In genomic region chr21:34046917-34047316, GRCh38 we compare ENCODE assay signal across 1 cellular context.
TF ChIP-seq lines count a peak whose summit lies in the region.

No MANE protein-coding gene starts in this region.

TF ChIP-seq in GM12878, 131 proteins besides CTCF, POLR2A, EP300 and RAD21:
- TF ChIP-seq ZNF384 (IDR thresholded peaks at IDR 0.05; ENCODE audit: borderline replicate concordance, low read depth, low read length), result peak; percentile 68
- no peak for TF ChIP-seq ZNF622 (IDR thresholded peaks at IDR 0.05)
- TF ChIP-seq IKZF1 (conservative IDR thresholded peaks at IDR 0.05), result peak; percentile 32
- no peak for TF ChIP-seq NRF1 (conservative IDR thresholded peaks at IDR 0.05; ENCODE audit: low read depth, low read length)
- TF ChIP-seq ATF3 (IDR thresholded peaks at IDR 0.05; ENCODE audit: borderline replicate concordance, extremely low read depth, low read depth, low read length), result no peak
- no peak; the same call in 1 of the 2 replicates for TF ChIP-seq EED (IDR thresholded peaks at IDR 0.05; ENCODE audit: low read depth)
- TF ChIP-seq E2F8 (IDR thresholded peaks at IDR 0.05; ENCODE audit: low read depth, partially characterized antibody), result peak; percentile 36
- TF ChIP-seq RELA (IDR thresholded peaks at IDR 0.05; ENCODE audit: borderline replicate concordance, partially characterized antibody), result no peak
- TF ChIP-seq ZNF24 (IDR thresholded peaks at IDR 0.05), result no peak
- 0 out of 2 replicates have a peak, but pooled peaks have one; percentile 41 for TF ChIP-seq TBL1XR1 (IDR thresholded peaks at IDR 0.05; ENCODE audit: low read depth, low read length)
- peak; percentile 97 for TF ChIP-seq ATF7 (IDR thresholded peaks at IDR 0.05; ENCODE audit: low read depth)
- TF ChIP-seq, protein P1, sequence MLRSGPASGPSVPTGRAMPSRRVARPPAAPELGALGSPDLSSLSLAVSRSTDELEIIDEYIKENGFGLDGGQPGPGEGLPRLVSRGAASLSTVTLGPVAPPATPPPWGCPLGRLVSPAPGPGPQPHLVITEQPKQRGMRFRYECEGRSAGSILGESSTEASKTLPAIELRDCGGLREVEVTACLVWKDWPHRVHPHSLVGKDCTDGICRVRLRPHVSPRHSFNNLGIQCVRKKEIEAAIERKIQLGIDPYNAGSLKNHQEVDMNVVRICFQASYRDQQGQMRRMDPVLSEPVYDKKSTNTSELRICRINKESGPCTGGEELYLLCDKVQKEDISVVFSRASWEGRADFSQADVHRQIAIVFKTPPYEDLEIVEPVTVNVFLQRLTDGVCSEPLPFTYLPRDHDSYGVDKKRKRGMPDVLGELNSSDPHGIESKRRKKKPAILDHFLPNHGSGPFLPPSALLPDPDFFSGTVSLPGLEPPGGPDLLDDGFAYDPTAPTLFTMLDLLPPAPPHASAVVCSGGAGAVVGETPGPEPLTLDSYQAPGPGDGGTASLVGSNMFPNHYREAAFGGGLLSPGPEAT (IDR thresholded peaks at IDR 0.05; ENCODE audit: low read depth), result peak; percentile 51; the same call in 1 of the 2 replicates
- peak; percentile 57 for TF ChIP-seq CREM (IDR thresholded peaks at IDR 0.05; ENCODE audit: low read depth)
- TF ChIP-seq BCL11A (IDR thresholded peaks at IDR 0.05; ENCODE audit: low read depth, low read length), result peak; percentile 32; the same call in 1 of the 2 replicates
- no peak for TF ChIP-seq STAT1 (conservative IDR thresholded peaks at IDR 0.05)
- TF ChIP-seq JUNB (IDR thresholded peaks at IDR 0.05), result peak; percentile 79
- peak; percentile 72 for TF ChIP-seq MTA2 (IDR thresholded peaks at IDR 0.05; ENCODE audit: low read depth)
- TF ChIP-seq BMI1 (IDR thresholded peaks at IDR 0.05; ENCODE audit: borderline replicate concordance), result peak; percentile 39; the same call in 1 of the 2 replicates
- no peak for TF ChIP-seq ELK1 (IDR thresholded peaks at IDR 0.05; ENCODE audit: low read depth, low read length)
- TF ChIP-seq CEBPB (IDR thresholded peaks at IDR 0.05; ENCODE audit: borderline replicate concordance in 1 of 2, low read depth in 2 of 2, low read length in 2 of 2), result no peak
- no peak for TF ChIP-seq KLF5 (IDR thresholded peaks at IDR 0.05; ENCODE audit: partially characterized antibody)
- TF ChIP-seq, protein P2, sequence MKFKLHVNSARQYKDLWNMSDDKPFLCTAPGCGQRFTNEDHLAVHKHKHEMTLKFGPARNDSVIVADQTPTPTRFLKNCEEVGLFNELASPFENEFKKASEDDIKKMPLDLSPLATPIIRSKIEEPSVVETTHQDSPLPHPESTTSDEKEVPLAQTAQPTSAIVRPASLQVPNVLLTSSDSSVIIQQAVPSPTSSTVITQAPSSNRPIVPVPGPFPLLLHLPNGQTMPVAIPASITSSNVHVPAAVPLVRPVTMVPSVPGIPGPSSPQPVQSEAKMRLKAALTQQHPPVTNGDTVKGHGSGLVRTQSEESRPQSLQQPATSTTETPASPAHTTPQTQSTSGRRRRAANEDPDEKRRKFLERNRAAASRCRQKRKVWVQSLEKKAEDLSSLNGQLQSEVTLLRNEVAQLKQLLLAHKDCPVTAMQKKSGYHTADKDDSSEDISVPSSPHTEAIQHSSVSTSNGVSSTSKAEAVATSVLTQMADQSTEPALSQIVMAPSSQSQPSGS (IDR thresholded peaks at IDR 0.05; ENCODE audit: low read length), result peak; percentile 90
- TF ChIP-seq, protein P3, sequence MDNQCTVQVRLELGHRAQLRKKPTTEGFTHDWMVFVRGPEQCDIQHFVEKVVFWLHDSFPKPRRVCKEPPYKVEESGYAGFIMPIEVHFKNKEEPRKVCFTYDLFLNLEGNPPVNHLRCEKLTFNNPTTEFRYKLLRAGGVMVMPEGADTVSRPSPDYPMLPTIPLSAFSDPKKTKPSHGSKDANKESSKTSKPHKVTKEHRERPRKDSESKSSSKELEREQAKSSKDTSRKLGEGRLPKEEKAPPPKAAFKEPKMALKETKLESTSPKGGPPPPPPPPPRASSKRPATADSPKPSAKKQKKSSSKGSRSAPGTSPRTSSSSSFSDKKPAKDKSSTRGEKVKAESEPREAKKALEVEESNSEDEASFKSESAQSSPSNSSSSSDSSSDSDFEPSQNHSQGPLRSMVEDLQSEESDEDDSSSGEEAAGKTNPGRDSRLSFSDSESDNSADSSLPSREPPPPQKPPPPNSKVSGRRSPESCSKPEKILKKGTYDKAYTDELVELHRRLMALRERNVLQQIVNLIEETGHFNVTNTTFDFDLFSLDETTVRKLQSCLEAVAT (IDR thresholded peaks at IDR 0.05), result 0 out of 2 replicates have a peak, but pooled peaks have one; percentile 54
- TF ChIP-seq HSF1 (IDR thresholded peaks at IDR 0.05; ENCODE audit: low read depth, low read length), result no peak
- no peak for TF ChIP-seq YY1 (IDR thresholded peaks at IDR 0.05; ENCODE audit: low read depth, low read length)
- no peak for TF ChIP-seq HDAC6 (IDR thresholded peaks at IDR 0.05; ENCODE audit: unreplicated experiment)
- peak; percentile 51; the same call in 1 of the 2 replicates for TF ChIP-seq DPF2 (IDR thresholded peaks at IDR 0.05)
- 0 out of 2 replicates have a peak, but pooled peaks have one; percentile 28 for TF ChIP-seq SMARCA5 (IDR thresholded peaks at IDR 0.05)
- peak; percentile 58 to 65; a peak in 3 of 4 replicates for TF ChIP-seq IKZF2 (IDR thresholded peaks at IDR 0.05)
- TF ChIP-seq SKIL (IDR thresholded peaks at IDR 0.05; ENCODE audit: low read depth, poor library complexity, severe bottlenecking), result peak; percentile 73
- TF ChIP-seq MEF2B (IDR thresholded peaks at IDR 0.05; ENCODE audit: partially characterized antibody, poor library complexity, severe bottlenecking), result peak; percentile 89
- peak; percentile 74; the same call in 1 of the 2 replicates for TF ChIP-seq FOXM1 (IDR thresholded peaks at IDR 0.05; ENCODE audit: low read depth, low read length)
- 0 out of 2 replicates have a peak, but pooled peaks have one; percentile 33 for TF ChIP-seq NR2F1 (conservative IDR thresholded peaks at IDR 0.05)
- peak; percentile 27; the same call in 1 of the 2 replicates for TF ChIP-seq RUNX3 (IDR thresholded peaks at IDR 0.05; ENCODE audit: low read length)
- TF ChIP-seq ZSCAN29 (IDR thresholded peaks at IDR 0.05), result no peak
- peak; percentile 27; the same call in 1 of the 2 replicates for TF ChIP-seq GABPA (IDR thresholded peaks at IDR 0.05; ENCODE audit: low read depth)
- no peak for TF ChIP-seq ZNF274 (IDR thresholded peaks at IDR 0.05; ENCODE audit: insufficient read depth, insufficient read length)
- TF ChIP-seq ZNF217 (IDR thresholded peaks at IDR 0.05), result peak; percentile 85
- TF ChIP-seq NFYA (IDR thresholded peaks at IDR 0.05; ENCODE audit: borderline replicate concordance, low read depth, low read length), result no peak
- TF ChIP-seq NBN (IDR thresholded peaks at IDR 0.05), result peak; percentile 91
- 0 out of 2 replicates have a peak, but pooled peaks have one; percentile 33 for TF ChIP-seq RAD51 (IDR thresholded peaks at IDR 0.05)
- peak; percentile 9 for TF ChIP-seq SP1 (IDR thresholded peaks at IDR 0.05; ENCODE audit: low read depth, low read length)
- TF ChIP-seq MXI1 (IDR thresholded peaks at IDR 0.05; ENCODE audit: low read depth, low read length), result no peak
- peak; percentile 33; the same call in 1 of the 2 replicates for TF ChIP-seq CREB1 (IDR thresholded peaks at IDR 0.05; ENCODE audit: low read depth)
- TF ChIP-seq NFIC (IDR thresholded peaks at IDR 0.05; ENCODE audit: low read depth, low read length), result peak; percentile 74; the same call in 1 of the 2 replicates
- peak; percentile 73 for TF ChIP-seq ZBED1 (IDR thresholded peaks at IDR 0.05; ENCODE audit: borderline replicate concordance)
- peak; percentile 97 for TF ChIP-seq MEF2A (IDR thresholded peaks at IDR 0.05; ENCODE audit: insufficient read depth, low read depth, low read length)
- no peak for TF ChIP-seq PAX5 (IDR thresholded peaks at IDR 0.05; ENCODE audit: borderline replicate concordance, low read depth, low read length)
